In the genomic region with DNA sequence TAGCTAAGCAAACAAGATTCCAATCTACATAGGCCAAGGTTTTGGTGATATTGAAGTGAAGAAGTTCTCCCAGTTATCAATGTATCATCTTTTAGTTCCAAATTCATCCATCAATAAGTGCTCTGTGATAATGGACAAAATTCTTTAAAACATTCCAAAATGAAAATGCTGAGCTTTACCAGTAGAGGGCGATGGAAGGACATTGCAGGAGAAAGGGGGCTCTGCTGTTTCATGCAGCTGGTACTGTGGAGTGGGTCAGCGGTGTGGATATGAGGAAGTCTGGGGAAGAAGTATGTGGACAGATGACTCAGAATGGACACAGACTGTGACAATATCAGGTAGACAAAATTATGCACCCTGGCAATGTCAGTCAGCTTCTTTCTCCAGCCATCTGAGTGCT, we compare ENCODE assay signal across 8 cellular contexts. TPM values are rescaled to one million over a fixed set of nuclear protein-coding genes. Genes with fewer than 3 reads are reported as not detected.
DNase-seq lines count a peak whose midpoint lies in the region; ATAC-seq and TF ChIP-seq lines count a peak whose summit lies in the region.

No MANE protein-coding gene starts in this region.

- no peak overlapping the region for H3K4me3 ChIP-seq in left ventricle myocardium inferior
- no peak overlapping the region for H3K4me3 ChIP-seq in uterus

- no peak for DNase-seq in left ventricle myocardium inferior
- no peak for DNase-seq in cardiac septum (ENCODE audit: low spot score)
- peak; percentile 7 for DNase-seq in RPMI8226
- DNase-seq in germinal center (ENCODE audit: low spot score): peak; percentile 3
- DNase-seq in uterus: no peak
- DNase-seq in sciatic nerve (ENCODE audit: low spot score): no peak

- no peaks in the 10 kb centered on the region for H3K27me3 ChIP-seq in left ventricle myocardium inferior (ENCODE audit: low read depth)
- H3K27me3 ChIP-seq in uterus: peaks cover 0 to 6% of the 10 kb centered on the region in 2 donors

- H3K27ac ChIP-seq in left ventricle myocardium inferior (replicated peaks) (no peak overlapping the region), uterus (no peak overlapping the region)

- no peak for ATAC-seq in HG02938 (IDR thresholded peaks at IDR 0.05; ENCODE audit: unreplicated experiment)
- no peak for ATAC-seq in GM21786 (IDR thresholded peaks at IDR 0.05; ENCODE audit: unreplicated experiment)
- no peak for ATAC-seq in sciatic nerve

- H3K36me3 ChIP-seq in left ventricle myocardium inferior: no peaks in the 10 kb centered on the region
- H3K36me3 ChIP-seq in uterus: no peaks in the 10 kb centered on the region

- intact Hi-C loops in left ventricle myocardium inferior (cut with micrococcal nuclease) (no loop called here), cardiac septum (cut with DNase I) (no loop called here), uterus (cut with DNase I; ENCODE audit: low total_unique reads) (no loop called here), sciatic nerve (cut with DNase I) (no loop called here)

- H3K9me3 ChIP-seq in left ventricle myocardium inferior (replicated peaks) (no peaks in the 10 kb centered on the region), uterus (no peaks in the 10 kb centered on the region)

- H3K4me1 ChIP-seq in left ventricle myocardium inferior: no peaks in the 10 kb centered on the region
- no peaks in the 10 kb centered on the region for H3K4me1 ChIP-seq in uterus

- TF ChIP-seq CTCF in left ventricle myocardium inferior (IDR thresholded peaks at IDR 0.05; ENCODE audit: borderline replicate concordance) (peak; percentile 52), uterus (IDR thresholded peaks at IDR 0.05) (peak in 3 of 4 experiments; percentile 31 to 36 (median 34))

- no peak for TF ChIP-seq POLR2A in uterus (IDR thresholded peaks at IDR 0.05)

RNA-seq across cellular contexts. Expression of a gene that starts 46.6 kb away (rescaled TPM):
- 0.19 TPM for total RNA-seq in left ventricle myocardium inferior
- total RNA-seq in cardiac septum: 0.24 TPM
- total RNA-seq in uterus: 1 to 10 TPM in 3 of 4 donors, under 1 TPM in 1; 0.77 to 9.7 (median 1.9) TPM
- 0.36 TPM for total RNA-seq in sciatic nerve

Comparison
In these comparisons a context has a peak if more than half of its experiments do, and no peak if none do; other contexts are left out.
1. DNase-seq: peak in RPMI8226 (single experiment) and germinal center (single experiment); none in left ventricle myocardium inferior (single experiment), cardiac septum (single experiment), uterus (0 of 2) and sciatic nerve (single experiment).